ENCODE assay signal across 8 cellular contexts in the genomic region with DNA sequence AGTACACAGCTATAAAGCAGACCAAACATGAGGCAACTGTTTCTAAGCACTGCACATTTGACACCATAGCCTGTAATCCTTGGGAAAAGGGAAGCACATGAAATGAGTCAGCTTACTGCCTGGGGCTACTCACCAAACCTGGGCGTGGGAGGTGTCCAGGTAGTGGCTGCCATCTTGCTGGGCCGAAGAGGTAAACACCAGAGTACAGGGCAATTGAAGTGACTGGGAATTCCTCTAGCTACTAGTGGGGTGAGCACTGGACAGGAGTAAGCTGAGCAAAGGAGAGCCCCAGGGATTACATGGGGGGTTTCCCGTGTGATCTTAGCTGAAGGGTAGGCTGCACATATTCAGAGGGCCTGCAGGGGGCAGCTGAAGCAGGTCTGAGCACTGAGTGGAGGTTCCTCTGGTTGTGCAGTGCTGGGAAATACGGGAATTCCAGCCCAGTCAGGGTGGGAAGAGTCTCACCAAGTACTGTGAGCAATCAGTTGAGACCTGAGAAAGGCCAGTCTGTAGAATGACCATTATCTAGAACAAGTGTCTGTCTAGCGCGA.
DNase-seq lines count a peak whose midpoint lies in the region; ATAC-seq lines count a peak whose summit lies in the region.

No MANE protein-coding gene starts in this region.

- ATAC-seq in GM19035 (IDR thresholded peaks at IDR 0.05; ENCODE audit: unreplicated experiment), result no peak

- peak; percentile 11 for DNase-seq in stimulated activated CD4-positive, alpha-beta T cell treated with anti-CD3 and anti-CD28 coated beads, Interleukin-15, amount 100 ng/mL, for 24 hours
- DNase-seq in stimulated activated CD4-positive, alpha-beta T cell treated with anti-CD3 and anti-CD28 coated beads, Interleukin-2, amount 100 ng/mL, for 48 hours, result no peak
- DNase-seq in HuH-7.5 (ENCODE audit: low spot score) (peak; percentile 16), cerebellar cortex (ENCODE audit: low spot score) (peak; percentile 9), renal cortical epithelial cell (ENCODE audit: low read depth) (peak; percentile 60), mesenteric fat pad (ENCODE audit: low spot score) (no peak), T-helper 1 cell (no peak)

Comparison
In these comparisons a context has a peak if more than half of its experiments do, and no peak if none do; other contexts are left out.
1. DNase-seq: peak in stimulated activated CD4-positive, alpha-beta T cell treated with anti-CD3 and anti-CD28 coated beads, Interleukin-15, amount 100 ng/mL, for 24 hours (single experiment), HuH-7.5 (single experiment), cerebellar cortex (single experiment) and renal cortical epithelial cell (single experiment); none in stimulated activated CD4-positive, alpha-beta T cell treated with anti-CD3 and anti-CD28 coated beads, Interleukin-2, amount 100 ng/mL, for 48 hours (0 of 2), mesenteric fat pad (single experiment) and T-helper 1 cell (0 of 5).